1 cellular context compared by ENCODE assay signal in genomic region chr16:73057369-73058210, GRCh38.
TF ChIP-seq lines count a peak whose summit lies in the region.

No MANE protein-coding gene starts in this region.

TF ChIP-seq in K562, 482 proteins besides CTCF, POLR2A, EP300 and RAD21 (continued from another document):
- TF ChIP-seq, protein P1, sequence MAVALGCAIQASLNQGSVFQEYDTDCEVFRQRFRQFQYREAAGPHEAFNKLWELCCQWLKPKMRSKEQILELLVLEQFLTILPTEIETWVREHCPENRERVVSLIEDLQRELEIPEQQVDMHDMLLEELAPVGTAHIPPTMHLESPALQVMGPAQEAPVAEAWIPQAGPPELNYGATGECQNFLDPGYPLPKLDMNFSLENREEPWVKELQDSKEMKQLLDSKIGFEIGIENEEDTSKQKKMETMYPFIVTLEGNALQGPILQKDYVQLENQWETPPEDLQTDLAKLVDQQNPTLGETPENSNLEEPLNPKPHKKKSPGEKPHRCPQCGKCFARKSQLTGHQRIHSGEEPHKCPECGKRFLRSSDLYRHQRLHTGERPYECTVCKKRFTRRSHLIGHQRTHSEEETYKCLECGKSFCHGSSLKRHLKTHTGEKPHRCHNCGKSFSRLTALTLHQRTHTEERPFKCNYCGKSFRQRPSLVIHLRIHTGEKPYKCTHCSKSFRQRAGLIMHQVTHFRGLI (CRISPR knock-in tag; IDR thresholded peaks at IDR 0.05): no peak
- no peak for TF ChIP-seq MNT (conservative IDR thresholded peaks at IDR 0.05)
- no peak for TF ChIP-seq HDAC2 (IDR thresholded peaks at IDR 0.05)
- TF ChIP-seq ELF4 (CRISPR knock-in tag; IDR thresholded peaks at IDR 0.05): no peak
- TF ChIP-seq HEY1 (CRISPR knock-in tag; IDR thresholded peaks at IDR 0.05; ENCODE audit: borderline replicate concordance): no peak
- TF ChIP-seq KDM2B (CRISPR knock-in tag; IDR thresholded peaks at IDR 0.05): no peak
- TF ChIP-seq CGGBP1 (CRISPR knock-in tag; IDR thresholded peaks at IDR 0.05): no peak
- no peak for TF ChIP-seq RAD51 (IDR thresholded peaks at IDR 0.05; ENCODE audit: borderline replicate concordance, low read depth)
- TF ChIP-seq RFX5 (IDR thresholded peaks at IDR 0.05; ENCODE audit: low read depth, low read length): no peak
- TF ChIP-seq, protein P2, sequence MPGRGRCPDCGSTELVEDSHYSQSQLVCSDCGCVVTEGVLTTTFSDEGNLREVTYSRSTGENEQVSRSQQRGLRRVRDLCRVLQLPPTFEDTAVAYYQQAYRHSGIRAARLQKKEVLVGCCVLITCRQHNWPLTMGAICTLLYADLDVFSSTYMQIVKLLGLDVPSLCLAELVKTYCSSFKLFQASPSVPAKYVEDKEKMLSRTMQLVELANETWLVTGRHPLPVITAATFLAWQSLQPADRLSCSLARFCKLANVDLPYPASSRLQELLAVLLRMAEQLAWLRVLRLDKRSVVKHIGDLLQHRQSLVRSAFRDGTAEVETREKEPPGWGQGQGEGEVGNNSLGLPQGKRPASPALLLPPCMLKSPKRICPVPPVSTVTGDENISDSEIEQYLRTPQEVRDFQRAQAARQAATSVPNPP (IDR thresholded peaks at IDR 0.05; ENCODE audit: borderline replicate concordance, insufficient read depth, insufficient read length): no peak
- TF ChIP-seq, protein P3, sequence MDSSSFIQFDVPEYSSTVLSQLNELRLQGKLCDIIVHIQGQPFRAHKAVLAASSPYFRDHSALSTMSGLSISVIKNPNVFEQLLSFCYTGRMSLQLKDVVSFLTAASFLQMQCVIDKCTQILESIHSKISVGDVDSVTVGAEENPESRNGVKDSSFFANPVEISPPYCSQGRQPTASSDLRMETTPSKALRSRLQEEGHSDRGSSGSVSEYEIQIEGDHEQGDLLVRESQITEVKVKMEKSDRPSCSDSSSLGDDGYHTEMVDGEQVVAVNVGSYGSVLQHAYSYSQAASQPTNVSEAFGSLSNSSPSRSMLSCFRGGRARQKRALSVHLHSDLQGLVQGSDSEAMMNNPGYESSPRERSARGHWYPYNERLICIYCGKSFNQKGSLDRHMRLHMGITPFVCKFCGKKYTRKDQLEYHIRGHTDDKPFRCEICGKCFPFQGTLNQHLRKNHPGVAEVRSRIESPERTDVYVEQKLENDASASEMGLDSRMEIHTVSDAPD (CRISPR knock-in tag; IDR thresholded peaks at IDR 0.05): no peak
- TF ChIP-seq ZNF696 (CRISPR knock-in tag; conservative IDR thresholded peaks at IDR 0.05): no peak
- no peak for TF ChIP-seq PHTF2 (CRISPR knock-in tag; IDR thresholded peaks at IDR 0.05)
- TF ChIP-seq, protein P4, sequence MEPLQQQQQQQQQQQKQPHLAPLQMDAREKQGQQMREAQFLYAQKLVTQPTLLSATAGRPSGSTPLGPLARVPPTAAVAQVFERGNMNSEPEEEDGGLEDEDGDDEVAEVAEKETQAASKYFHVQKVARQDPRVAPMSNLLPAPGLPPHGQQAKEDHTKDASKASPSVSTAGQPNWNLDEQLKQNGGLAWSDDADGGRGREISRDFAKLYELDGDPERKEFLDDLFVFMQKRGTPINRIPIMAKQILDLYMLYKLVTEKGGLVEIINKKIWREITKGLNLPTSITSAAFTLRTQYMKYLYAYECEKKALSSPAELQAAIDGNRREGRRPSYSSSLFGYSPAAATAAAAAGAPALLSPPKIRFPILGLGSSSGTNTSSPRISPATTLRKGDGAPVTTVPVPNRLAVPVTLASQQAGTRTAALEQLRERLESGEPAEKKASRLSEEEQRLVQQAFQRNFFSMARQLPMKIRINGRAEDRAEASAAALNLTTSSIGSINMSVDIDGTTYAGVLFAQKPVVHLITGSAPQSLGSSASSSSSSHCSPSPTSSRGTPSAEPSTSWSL (CRISPR knock-in tag; IDR thresholded peaks at IDR 0.05; ENCODE audit: borderline replicate concordance): no peak
TF ChIP-seq in K562: peak in this region for 0.
